ENCODE assay signal across 8 cellular contexts in genomic region chr5:140344683-140345423, GRCh38. TPM values are rescaled to one million over a fixed set of nuclear protein-coding genes. Genes with fewer than 3 reads are reported as not detected.
DNase-seq lines count a peak whose midpoint lies in the region; ATAC-seq and TF ChIP-seq lines count a peak whose summit lies in the region.

No MANE protein-coding gene starts in this region.

- H3K27me3 ChIP-seq in BLaER1 treated with 17β-estradiol and CSF1 and Interleukin-3, amounts not matched to agents 10 nM and 100 nM, result no peaks in the 10 kb centered on the region
- H3K27me3 ChIP-seq in MM.1S (replicated peaks; ENCODE audit: insufficient read depth, low read length), result no peaks in the 10 kb centered on the region
- H3K27me3 ChIP-seq in mammary epithelial cell (ENCODE audit: insufficient read depth, low read length), result no peaks in the 10 kb centered on the region
- no peaks in the 10 kb centered on the region for H3K27me3 ChIP-seq in muscle layer of colon (ENCODE audit: control insufficient read depth in 1 of 2, insufficient read depth in 2 of 2, low read length in 2 of 2)

- H3K4me2 ChIP-seq in BLaER1 treated with 17β-estradiol and CSF1 and Interleukin-3, amounts not matched to agents 10 nM and 100 nM, result peak overlapping the region; percentile 86 to 100 (median 98)
- H3K4me2 ChIP-seq in MM.1S (ENCODE audit: low read depth, low read length) (peak overlapping the region; percentile 74; the same call in 1 of the 2 replicates), mammary epithelial cell (ENCODE audit: insufficient read depth, low read depth, low read length) (peak overlapping the region; percentile 63)

- peaks cover 4 to 40% (median 27%) of the 10 kb centered on the region in 11 experiments; a peak in 19 of 22 replicates for H4K20me1 ChIP-seq in BLaER1 treated with 17β-estradiol and CSF1 and Interleukin-3, amounts not matched to agents 10 nM and 100 nM
- H4K20me1 ChIP-seq in MM.1S (ENCODE audit: insufficient read depth, low read length) (no peaks in the 10 kb centered on the region), mammary epithelial cell (ENCODE audit: insufficient read depth, low read length) (peaks cover 4% of the 10 kb centered on the region)

- intact Hi-C loops in mammary epithelial cell (cut with micrococcal nuclease), result loop anchor here (2.0 kb wide), 1 partner anchor 42 kb away; the partner anchor contains the start of gene PFDN1

- BruUV-seq in mammary epithelial cell (replicated peaks; lab: Mats Ljungman, UMichigan), result TSS peak; percentile 9

- peaks cover 36 to 59% (median 54%) of the 10 kb centered on the region in 11 experiments for H3K36me3 ChIP-seq in BLaER1 treated with 17β-estradiol and CSF1 and Interleukin-3, amounts not matched to agents 10 nM and 100 nM
- H3K36me3 ChIP-seq in MM.1S (replicated peaks; ENCODE audit: insufficient read depth, low read length) (no peaks in the 10 kb centered on the region), mammary epithelial cell (ENCODE audit: insufficient read depth, low read length) (peaks cover 23% of the 10 kb centered on the region), muscle layer of colon (ENCODE audit: insufficient read depth, low read length) (peaks cover 28% of the 10 kb centered on the region)

- no peak for DNase-seq in MM.1S
- peak; percentile 83 for DNase-seq in mammary epithelial cell
- no peak for DNase-seq in NCI-H446 (lab: John Stamatoyannopoulos, UW)
- DNase-seq in DMS153 treated with DMSO at 0.1 percent for 48 hours (lab: John Stamatoyannopoulos, UW; ENCODE audit: unreplicated experiment), result no peak
- DNase-seq in OCI-M1 (lab: John Stamatoyannopoulos, UW), result no peak

- in situ Hi-C loops in mammary epithelial cell (cut with MboI; ENCODE audit: low sequenced_read_pairs in 2 of 2), result no loop called here

- H3K9me2 ChIP-seq in MM.1S (replicated peaks; ENCODE audit: insufficient read depth, low read length), result no peaks in the 10 kb centered on the region

- H3K9me3 ChIP-seq in BLaER1 treated with 17β-estradiol and CSF1 and Interleukin-3, amounts not matched to agents 10 nM and 100 nM (replicated peaks in 1 of 11), result peaks cover 0 to 8% (median 0%) of the 10 kb centered on the region in 11 experiments; a peak in 1 of 22 replicates
- H3K9me3 ChIP-seq in MM.1S (replicated peaks; ENCODE audit: insufficient read depth, low read length) (no peaks in the 10 kb centered on the region), mammary epithelial cell (replicated peaks; ENCODE audit: insufficient read depth, low read length) (no peaks in the 10 kb centered on the region), muscle layer of colon (ENCODE audit: low read length) (no peaks in the 10 kb centered on the region)

- dilution Hi-C loops in mammary epithelial cell (cut with HindIII; ENCODE audit: low sequenced_read_pairs), result loop anchor here (5.0 kb wide), 2 partner anchors 33 to 83 kb away; no protein-coding TSS in a partner anchor

- peaks cover 27% of the 10 kb centered on the region for H3F3A ChIP-seq in MM.1S (ENCODE audit: insufficient read depth, low read length)

- WGBS in mammary epithelial cell (ENCODE audit: low coverage, missing lambda C conversion rate), result 26% methylated on average over 3 of the region's 4 CpGs

- CTCF ChIA-PET in mammary epithelial cell (lab: Charles Lee; ENCODE audit: low non-redundant PET), result interaction anchor here (2.5 kb wide), 1 partner anchor 100 kb away, joined by 18 read pairs; no protein-coding TSS in a partner anchor

- peaks cover 76 to 86% (median 78%) of the 10 kb centered on the region in 10 experiments for H3K4me1 ChIP-seq in BLaER1 treated with 17β-estradiol and CSF1 and Interleukin-3, amounts not matched to agents 10 nM and 100 nM
- H3K4me1 ChIP-seq in MM.1S (ENCODE audit: low read length) (peaks cover 48% of the 10 kb centered on the region), mammary epithelial cell (ENCODE audit: insufficient read depth, low read length) (peaks cover 81% of the 10 kb centered on the region), muscle layer of colon (ENCODE audit: insufficient read depth, low read length) (peaks cover 53% of the 10 kb centered on the region)

- H3K4me3 ChIP-seq in BLaER1 treated with 17β-estradiol and CSF1 and Interleukin-3, amounts not matched to agents 10 nM and 100 nM, result peak overlapping the region; percentile 77 to 97 (median 95)
- H3K4me3 ChIP-seq in MM.1S (ENCODE audit: low read length) (no peak overlapping the region), mammary epithelial cell (replicated peaks in 1 of 3; ENCODE audit: insufficient read depth in 1 of 3, low read depth in 2 of 3, low read length in 3 of 3) (peak overlapping the region; percentile 75 to 83 (median 81)), muscle layer of colon (ENCODE audit: low read depth in 1 of 2, low read length in 2 of 2) (peak overlapping the region in 1 of 2 donors; percentile 73)

- TF ChIP-seq CTCF in MM.1S (IDR thresholded peaks at IDR 0.05; ENCODE audit: low read length) (no peak), mammary epithelial cell (conservative IDR thresholded peaks at IDR 0.05 in 1 of 2, IDR thresholded peaks at IDR 0.05 in 1 of 2; ENCODE audit: extremely low read depth in 1 of 2, insufficient read depth in 1 of 2, low read depth in 1 of 2, low read length in 2 of 2) (no peak)

- H2AFZ ChIP-seq in MM.1S (ENCODE audit: low read length), result no peak overlapping the region
- no peak overlapping the region for H2AFZ ChIP-seq in mammary epithelial cell (ENCODE audit: low read depth, low read length)

- H3K79me2 ChIP-seq in MM.1S (ENCODE audit: low read length), result no peaks in the 10 kb centered on the region; the same call in 1 of the 2 replicates
- H3K79me2 ChIP-seq in mammary epithelial cell (ENCODE audit: insufficient read depth, low read length), result peaks cover 65% of the 10 kb centered on the region

- peak overlapping the region; percentile 77 to 100 (median 96); a peak in 21 of 22 replicates for H3K27ac ChIP-seq in BLaER1 treated with 17β-estradiol and CSF1 and Interleukin-3, amounts not matched to agents 10 nM and 100 nM
- no peak overlapping the region for H3K27ac ChIP-seq in MM.1S (ENCODE audit: low read length)
- H3K27ac ChIP-seq in mammary epithelial cell (ENCODE audit: insufficient read depth, low read depth, low read length), result peak overlapping the region; percentile 65
- H3K27ac ChIP-seq in muscle layer of colon (ENCODE audit: low read depth, low read length), result no peak overlapping the region

- ATAC-seq in GM21515 (IDR thresholded peaks at IDR 0.05; ENCODE audit: unreplicated experiment), result no peak

- peak overlapping the region; percentile 89 to 98 (median 92) for H3K9ac ChIP-seq in BLaER1 treated with 17β-estradiol and CSF1 and Interleukin-3, amounts not matched to agents 10 nM and 100 nM
- H3K9ac ChIP-seq in MM.1S (ENCODE audit: low read length), result no peak overlapping the region
- peak overlapping the region; percentile 87 for H3K9ac ChIP-seq in mammary epithelial cell (ENCODE audit: insufficient read depth, low read length)
- H3K9ac ChIP-seq in muscle layer of colon (ENCODE audit: low read length), result peak overlapping the region; percentile 13

RNA-seq across cellular contexts. Expression of gene HBEGF, which starts 1.6 kb away (rescaled TPM):
- total RNA-seq in mammary epithelial cell, result 100 to 1,000 TPM in 1 of 2 donors, 10 to 100 TPM in 1; 32.5 to 116 TPM
- 31.9 TPM for polyA plus RNA-seq in mammary epithelial cell
- polyA minus RNA-seq in mammary epithelial cell, result 38.5 TPM

RNA-seq across cellular contexts. Expression of gene SLC4A9, which starts 15.1 kb away (rescaled TPM):
- total RNA-seq in mammary epithelial cell, result under 1 TPM; under 0.01 to 0.54 TPM
- polyA plus RNA-seq in mammary epithelial cell, result 0.07 TPM
- not detected for polyA minus RNA-seq in mammary epithelial cell

RNA-seq across cellular contexts. Expression of gene PFDN1, which starts 42.0 kb away (rescaled TPM):
- total RNA-seq in mammary epithelial cell, result 10 to 100 TPM; 64.0 to 65.0 TPM
- polyA plus RNA-seq in mammary epithelial cell, result 92.4 TPM
- polyA minus RNA-seq in mammary epithelial cell, result 130 TPM

RNA-seq across cellular contexts. Expression of gene ANKHD1, which starts 56.8 kb away (rescaled TPM):
- total RNA-seq in mammary epithelial cell, result 10 to 100 TPM; 61.2 to 83.3 TPM
- polyA plus RNA-seq in mammary epithelial cell, result 33.0 TPM
- polyA minus RNA-seq in mammary epithelial cell, result 131 TPM

Comparison
In these comparisons a context has a peak if more than half of its experiments do, and no peak if none do; other contexts are left out.
1. H3K27ac ChIP-seq: peak in BLaER1 treated with 17β-estradiol and CSF1 and Interleukin-3, amounts not matched to agents 10 nM and 100 nM (11 of 11) and mammary epithelial cell (single experiment); none in MM.1S (single experiment) and muscle layer of colon (single experiment).
2. Peak in every context shown above with its lines, with median percentiles within 50 percentile points of each other: H3K4me2 ChIP-seq.